In the genomic region with DNA sequence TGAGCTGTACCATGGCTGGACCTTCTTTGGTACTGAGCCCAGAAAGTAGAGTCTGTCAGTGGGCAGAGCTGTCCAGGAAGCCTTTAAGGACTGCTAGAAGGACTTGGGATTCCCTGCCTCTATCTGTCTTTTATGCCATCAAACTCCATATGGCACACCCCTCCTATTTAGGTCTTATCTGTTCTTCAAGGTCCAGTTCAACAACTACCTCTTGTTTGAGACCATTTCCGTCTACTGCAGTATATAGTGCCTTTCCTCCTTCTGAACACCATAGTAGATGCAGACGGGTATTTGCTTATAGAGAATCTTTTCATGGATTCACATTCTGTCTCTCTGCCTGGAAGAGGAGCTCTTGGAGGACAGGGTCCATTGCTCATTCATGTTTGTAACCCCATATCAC, we compare ENCODE assay signal across 9 cellular contexts.
"Had no signal": no experiment of that assay in that cellular context is flagged by ENCODE, and none has a peak within 500 bp of the region (broad histone marks: within the 10 kb centered on the region; RNA-seq: fewer than 3 reads in every experiment).

No MANE protein-coding gene starts in this region.

- H3K4me1 ChIP-seq: HAP-1 had no signal

- H3K4me3 Mint-ChIP-seq: HFFc6, IgD-negative memory B cell had no signal

- H3K9me3 Mint-ChIP-seq: HFFc6 had no signal

- H3K27ac Mint-ChIP-seq: HFFc6, IgD-negative memory B cell had no signal

- H3K9ac ChIP-seq: GM23248 had no signal

- ATAC-seq: HCT116, HepG2 had no signal

- FAIRE-seq: HepG2 had no signal

- H3K36me3 ChIP-seq: HAP-1 had no signal

- H2AFZ ChIP-seq: GM23248 had no signal

- H3K36me3 Mint-ChIP-seq: IgD-negative memory B cell had no signal

- DNase-seq: GOT3, H7, HFFc6 had no signal

- H3K27me3 Mint-ChIP-seq: IgD-negative memory B cell had no signal

- H3K27ac ChIP-seq: GM23248, HL-60 had no signal

- H3K4me3 ChIP-seq: GM23248, HAP-1 had no signal

- H3K9me3 ChIP-seq: HAP-1 had no signal
